6 cellular contexts compared by ENCODE assay signal in the genomic region with DNA sequence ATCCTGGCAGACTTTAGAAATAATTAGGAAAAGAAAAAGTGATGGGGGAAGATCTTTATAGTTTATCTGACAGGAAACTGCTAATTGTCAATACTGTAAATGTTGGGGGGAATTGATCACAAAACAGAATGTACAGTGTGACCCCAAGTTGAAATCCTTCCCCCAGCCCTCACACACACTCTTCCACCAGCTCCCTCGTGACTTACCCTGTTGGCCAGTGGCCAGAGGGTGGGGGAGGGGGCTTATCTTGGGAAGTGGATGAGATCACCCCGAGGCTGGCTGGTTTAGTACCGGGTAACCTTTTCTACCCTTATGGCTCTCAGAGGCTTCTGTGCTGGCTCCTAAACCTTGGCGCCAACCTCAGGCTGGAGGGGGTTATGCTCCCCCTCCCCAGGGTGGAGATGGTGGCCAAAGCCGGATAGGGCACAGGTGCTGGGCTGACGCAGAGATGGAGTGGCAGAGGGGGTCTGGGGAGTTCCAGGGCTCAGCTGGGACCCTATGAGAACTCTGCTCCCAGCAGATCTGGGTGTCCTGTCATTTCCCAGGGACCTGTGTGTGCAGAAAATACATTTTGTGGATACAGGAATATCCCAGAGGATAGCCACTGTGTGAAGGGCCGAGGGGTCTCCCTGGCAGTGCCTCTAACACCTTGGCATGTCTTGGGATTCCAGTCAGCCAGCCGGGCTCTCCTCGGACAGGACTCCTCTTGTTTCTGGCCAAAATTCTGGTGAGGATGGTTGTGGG. TPM values are rescaled to one million over a fixed set of nuclear protein-coding genes. Genes with fewer than 3 reads are reported as not detected.
DNase-seq lines count a peak whose midpoint lies in the region; ATAC-seq and TF ChIP-seq lines count a peak whose summit lies in the region.

No MANE protein-coding gene starts in this region.

- 23% methylated on average over 9 of the region's 9 CpGs for WGBS in right cardiac atrium

- H3K9me3 ChIP-seq in right cardiac atrium (ENCODE audit: control insufficient read depth, low read length) (no peaks in the 10 kb centered on the region), vagina (no peaks in the 10 kb centered on the region)

- H3K4me1 ChIP-seq in right cardiac atrium (ENCODE audit: control insufficient read depth, insufficient read depth, low read length) (peaks cover 27% of the 10 kb centered on the region), vagina (peaks cover 40% of the 10 kb centered on the region)

- H3K27me3 ChIP-seq in right cardiac atrium (ENCODE audit: control insufficient read depth, insufficient read depth) (no peaks in the 10 kb centered on the region), vagina (no peaks in the 10 kb centered on the region)

- no peaks in the 10 kb centered on the region for H3K36me3 ChIP-seq in vagina

- DNase-seq in AG08396 (ENCODE audit: low spot score) (peak; percentile 72), NCI-H774 (lab: John Stamatoyannopoulos, UW) (peak; percentile 24), right cardiac atrium (peak; percentile 80 to 92 (median 92)), vagina (ENCODE audit: extremely low spot score in 2 of 2) (no peak), NCI-H526 treated with DMSO at 0.1 percent for 48 hours (lab: John Stamatoyannopoulos, UW) (no peak)

- ATAC-seq in right cardiac atrium: peak; percentile 7 to 30
- no peak for ATAC-seq in HG03442 (IDR thresholded peaks at IDR 0.05; ENCODE audit: unreplicated experiment)

- intact Hi-C loops in right cardiac atrium (cut with DNase I) (loop anchor here in 3 of 4 donors (5.0 to 10.0 kb wide), 2 partner anchors 32 to 45 kb away; a partner anchor contains a TSS), vagina (cut with DNase I) (no loop called here)

- no peak for TF ChIP-seq CTCF in vagina (IDR thresholded peaks at IDR 0.05)

- H3K27ac ChIP-seq in right cardiac atrium (ENCODE audit: low read length) (peak overlapping the region; percentile 98), vagina (peak overlapping the region; percentile 91)

- no peak overlapping the region for H3K4me3 ChIP-seq in right cardiac atrium (ENCODE audit: low read length)
- H3K4me3 ChIP-seq in vagina: no peak overlapping the region

- no peak for TF ChIP-seq POLR2A in vagina (IDR thresholded peaks at IDR 0.05)

RNA-seq across cellular contexts. Expression of a gene that starts 18.6 kb away (rescaled TPM):
- total RNA-seq in right cardiac atrium (under 1 TPM; 0.38 to 0.97 (median 0.65) TPM), vagina (0.25 TPM)
- 0.50 TPM for polyA plus RNA-seq in right cardiac atrium

RNA-seq across cellular contexts. Expression of a gene that starts 19.8 kb away (rescaled TPM):
- total RNA-seq in right cardiac atrium (1 to 10 TPM; 3.8 to 4.4 (median 4.1) TPM), vagina (14.0 TPM)
- polyA plus RNA-seq in right cardiac atrium: 2.1 TPM

RNA-seq across cellular contexts. Expression of a gene that starts 25.2 kb away (rescaled TPM):
- total RNA-seq in right cardiac atrium: 100 to 1,000 TPM; 135 to 299 (median 142) TPM
- polyA plus RNA-seq in right cardiac atrium: 375 TPM
- total RNA-seq in vagina: 49.1 TPM

RNA-seq across cellular contexts. Expression of a gene that starts 34.1 kb away (rescaled TPM):
- total RNA-seq in right cardiac atrium (100 to 1,000 TPM in 2 of 4 donors, 10 to 100 TPM in 2; 82.8 to 104 (median 100) TPM), vagina (105 TPM)
- 239 TPM for polyA plus RNA-seq in right cardiac atrium

RNA-seq across cellular contexts. Expression of a gene that starts 35.2 kb away (rescaled TPM):
- total RNA-seq in right cardiac atrium (10 to 100 TPM; 32.4 to 47.6 (median 37.1) TPM), vagina (55.7 TPM)
- polyA plus RNA-seq in right cardiac atrium: 46.1 TPM

Comparison
In these comparisons a context has a peak if more than half of its experiments do, and no peak if none do; other contexts are left out.
1. DNase-seq: peak in AG08396 (single experiment), NCI-H774 (single experiment) and right cardiac atrium (3 of 3); none in vagina (0 of 2) and NCI-H526 treated with DMSO at 0.1 percent for 48 hours (single experiment).